Comparison of ENCODE assay signal across 14 cellular contexts in the genomic region with DNA sequence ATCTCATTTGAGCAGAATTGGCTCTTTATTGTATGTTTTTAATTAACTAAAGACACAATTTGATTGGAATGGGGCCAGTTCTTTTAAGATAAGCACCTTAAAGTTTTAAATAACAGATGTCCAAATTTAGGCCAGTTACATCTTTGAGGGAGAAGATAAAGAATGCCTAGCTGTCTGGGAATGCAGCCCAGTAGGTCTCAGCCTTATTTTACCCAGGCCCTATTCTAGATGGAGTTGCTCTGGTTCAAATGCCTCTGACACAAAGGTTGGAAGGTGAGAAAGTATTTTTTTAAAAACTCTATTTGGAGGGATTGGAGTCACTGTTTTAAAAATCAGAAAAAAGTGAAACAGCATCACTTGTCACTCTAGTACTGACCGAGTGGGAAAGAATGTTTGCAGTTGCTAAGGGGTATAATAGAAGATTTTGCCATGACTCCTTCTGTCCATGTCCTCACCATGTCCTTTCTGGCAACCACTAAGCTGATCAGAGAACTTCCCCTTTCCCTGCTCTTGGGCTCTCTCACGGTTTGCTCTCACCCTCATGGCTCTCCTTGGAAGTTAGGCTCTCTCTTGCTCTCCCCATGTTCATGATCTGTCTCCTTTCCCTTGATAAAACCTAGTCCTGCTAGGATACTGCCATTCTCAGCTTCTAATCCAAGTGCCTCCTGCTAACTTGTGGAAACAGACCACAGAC.
DNase-seq lines count a peak whose midpoint lies in the region; ATAC-seq and TF ChIP-seq lines count a peak whose summit lies in the region.
"Had no signal": no experiment of that assay in that cellular context is flagged by ENCODE, and none has a peak within 500 bp of the region (broad histone marks: within the 10 kb centered on the region; RNA-seq: fewer than 3 reads in every experiment).

No MANE protein-coding gene starts in this region.

- POLR2A ChIA-PET in OCI-LY7 (lab: Charles Lee): no interaction called here

- no peaks in the 10 kb centered on the region for H3K79me2 ChIP-seq in OCI-LY7 (ENCODE audit: insufficient read depth, low read depth, low read length)

- H3K36me3 Mint-ChIP-seq in neural crest cell (ENCODE audit: low read depth): no peaks in the 10 kb centered on the region
- H3K36me3 Mint-ChIP-seq: CD4-positive, alpha-beta memory T cell had no signal

- H3K4me3 ChIP-seq in left ventricle myocardium inferior (no peak overlapping the region), OCI-LY7 (ENCODE audit: low read depth, low read length, poor library complexity, severe bottlenecking) (no peak overlapping the region)
- H3K4me3 ChIP-seq: A549, GM23338 had no signal

- peak; percentile 6 for DNase-seq in KBM-7
- DNase-seq in RPMI8226: peak; percentile 61
- no peak for DNase-seq in left ventricle myocardium inferior
- no peak for DNase-seq in neural crest cell (ENCODE audit: low read depth, low spot score)
- DNase-seq in OCI-LY7 (ENCODE audit: low spot score): no peak
- DNase-seq: BE2C; CD4-positive, alpha-beta memory T cell; DMS79; EL; H7 had no signal

- H3K27ac Mint-ChIP-seq in neural crest cell (ENCODE audit: unreplicated experiment): peak overlapping the region; percentile 64
- H3K27ac Mint-ChIP-seq: CD4-positive, alpha-beta memory T cell; GM23338 had no signal

- in situ Hi-C loops in KBM-7 (cut with MboI; ENCODE audit: low pct_unique_long_range_greater_than_20kb, low sequenced_read_pairs): no loop called here

- CTCF ChIA-PET in OCI-LY7 (lab: Charles Lee; ENCODE audit: unreplicated experiment): no interaction called here

- H3K27ac ChIP-seq in left ventricle myocardium inferior (replicated peaks) (peak overlapping the region; percentile 70), OCI-LY7 (ENCODE audit: low read depth, low read length, poor library complexity, severe bottlenecking) (no peak overlapping the region)
- H3K27ac ChIP-seq: A549, C4-2B had no signal

- H3K9me3 ChIP-seq in left ventricle myocardium inferior (replicated peaks) (no peaks in the 10 kb centered on the region), OCI-LY7 (ENCODE audit: low read length) (no peaks in the 10 kb centered on the region)
- H3K9me3 ChIP-seq: A549, BE2C had no signal

- H3K4me3 Mint-ChIP-seq in neural crest cell: no peak overlapping the region
- H3K4me3 Mint-ChIP-seq: CD4-positive, alpha-beta memory T cell; GM23338 had no signal

- no peaks in the 10 kb centered on the region for H3K27me3 Mint-ChIP-seq in neural crest cell (ENCODE audit: low read depth)

- no peak overlapping the region for H3K4me2 ChIP-seq in OCI-LY7 (ENCODE audit: low read length)
- H3K4me2 ChIP-seq: A549, GM23338 had no signal

- H3K9me3 Mint-ChIP-seq in neural crest cell: peaks cover 9% of the 10 kb centered on the region
- H3K9me3 Mint-ChIP-seq: GM23338 had no signal

- ATAC-seq in HG03571 (IDR thresholded peaks at IDR 0.05; ENCODE audit: unreplicated experiment): no peak
- ATAC-seq: A549, GM23338 had no signal

- TF ChIP-seq CTCF in left ventricle myocardium inferior (IDR thresholded peaks at IDR 0.05; ENCODE audit: borderline replicate concordance) (no peak), neural crest cell (conservative IDR thresholded peaks at IDR 0.05) (no peak), OCI-LY7 (conservative IDR thresholded peaks at IDR 0.05; ENCODE audit: low read length) (no peak)

- no peaks in the 10 kb centered on the region for H3K27me3 ChIP-seq in left ventricle myocardium inferior (ENCODE audit: low read depth)
- H3K27me3 ChIP-seq: BE2C had no signal

- peaks cover 66% of the 10 kb centered on the region for H3K4me1 ChIP-seq in left ventricle myocardium inferior
- H3K4me1 ChIP-seq in OCI-LY7 (ENCODE audit: insufficient read depth, low read length, poor library complexity, severe bottlenecking): no peaks in the 10 kb centered on the region
- H3K4me1 ChIP-seq: A549, BE2C had no signal

- no peaks in the 10 kb centered on the region for H3K36me3 ChIP-seq in left ventricle myocardium inferior
- H3K36me3 ChIP-seq in OCI-LY7 (ENCODE audit: insufficient read depth, low read length): no peaks in the 10 kb centered on the region
- H3K36me3 ChIP-seq: BE2C had no signal

- H3K9me2 ChIP-seq in OCI-LY7 (ENCODE audit: insufficient read depth, low read length): no peaks in the 10 kb centered on the region

- no peaks in the 10 kb centered on the region for H4K20me1 ChIP-seq in OCI-LY7 (ENCODE audit: insufficient read depth, low read length)

- no peak overlapping the region for H2AFZ ChIP-seq in OCI-LY7 (ENCODE audit: low read length)
- H2AFZ ChIP-seq: GM23338 had no signal

- intact Hi-C loops in left ventricle myocardium inferior (cut with micrococcal nuclease): no loop called here
- intact Hi-C loops in OCI-LY7 (cut with micrococcal nuclease; ENCODE audit: unreplicated experiment): no loop called here

- H3K4me1 Mint-ChIP-seq in neural crest cell: no peaks in the 10 kb centered on the region
- H3K4me1 Mint-ChIP-seq: CD4-positive, alpha-beta memory T cell had no signal

- no TSS peak for BruUV-seq in OCI-LY7 (replicated peaks; lab: Mats Ljungman, UMichigan)

Comparison
In these comparisons a context has a peak if more than half of its experiments do, and no peak if none do; other contexts are left out.
1. DNase-seq: peak in KBM-7 (single experiment) and RPMI8226 (single experiment); none in left ventricle myocardium inferior (single experiment), neural crest cell (single experiment) and OCI-LY7 (single experiment).